In the genomic region with DNA sequence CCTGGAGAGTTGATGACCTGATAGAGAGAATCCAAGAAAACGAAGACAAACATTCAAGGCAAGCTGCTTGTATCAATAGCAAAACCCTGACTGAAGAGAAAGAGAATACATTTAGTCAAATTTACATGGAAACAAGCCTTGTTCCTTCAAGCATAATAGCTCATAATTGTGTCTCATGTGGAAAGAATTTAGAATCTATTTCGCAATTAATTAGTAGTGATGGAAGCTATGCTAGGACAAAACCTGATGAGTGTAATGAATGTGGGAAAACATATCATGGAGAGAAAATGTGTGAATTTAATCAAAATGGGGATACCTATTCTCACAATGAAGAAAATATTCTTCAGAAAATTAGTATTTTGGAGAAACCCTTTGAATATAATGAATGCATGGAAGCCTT, we compare ENCODE assay signal across 15 cellular contexts. TPM values are rescaled to one million over a fixed set of nuclear protein-coding genes. Genes with fewer than 3 reads are reported as not detected.
DNase-seq lines count a peak whose midpoint lies in the region; ATAC-seq, FAIRE-seq and TF ChIP-seq lines count a peak whose summit lies in the region.
"Had no signal": no experiment of that assay in that cellular context is flagged by ENCODE, and none has a peak within 500 bp of the region (broad histone marks: within the 10 kb centered on the region; RNA-seq: fewer than 3 reads in every experiment).

No MANE protein-coding gene starts in this region.

- FAIRE-seq in A549 (lab: Jason Lieb, UNC) (peak; percentile 36), bronchial epithelial cell (lab: Jason Lieb, UNC) (no peak)

- no peak for TF ChIP-seq RAD21 in A549 (conservative IDR thresholded peaks at IDR 0.05 in 1 of 2, IDR thresholded peaks at IDR 0.05 in 1 of 2)

- H3K14ac ChIP-seq in mesenchymal stem cell (ENCODE audit: low read length in 2 of 2): no peak overlapping the region

- no peak overlapping the region for H2BK15ac ChIP-seq in mesenchymal stem cell (ENCODE audit: low read depth, poor library complexity, severe bottlenecking)

- no peak overlapping the region for H3K27ac Mint-ChIP-seq in activated CD8-positive, alpha-beta memory T cell treated with anti-CD3 and anti-CD28 coated beads, Interleukin-2, amount 10 ng/mL, durations not matched to agents 7 days and 5 days
- H3K27ac Mint-ChIP-seq: H9 had no signal

- no peak overlapping the region for H3K4me3 ChIP-seq in A549
- no peak overlapping the region for H3K4me3 ChIP-seq in GM23248
- no peak overlapping the region for H3K4me3 ChIP-seq in bronchial epithelial cell (ENCODE audit: low read depth, low read length)
- H3K4me3 ChIP-seq in mesenchymal stem cell (ENCODE audit: insufficient read depth in 1 of 2, low read depth in 1 of 2, low read length in 2 of 2): peak overlapping the region in 1 of 2 experiments; percentile 75
- H3K4me3 ChIP-seq: gastroesophageal sphincter, lung, upper lobe of left lung had no signal

- no peaks in the 10 kb centered on the region for H3K27me3 Mint-ChIP-seq in activated CD8-positive, alpha-beta memory T cell treated with anti-CD3 and anti-CD28 coated beads, Interleukin-2, amount 10 ng/mL, durations not matched to agents 7 days and 5 days

- no peak overlapping the region for H2BK12ac ChIP-seq in mesenchymal stem cell (ENCODE audit: low read length in 2 of 2)

- H4K91ac ChIP-seq in mesenchymal stem cell (ENCODE audit: low read length): no peak overlapping the region

- H3K9me2 ChIP-seq in GM23248 (ENCODE audit: insufficient read depth): no peaks in the 10 kb centered on the region

- TF ChIP-seq CTCF in A549 (IDR thresholded peaks at IDR 0.05) (no peak), bronchial epithelial cell (IDR thresholded peaks at IDR 0.05; ENCODE audit: insufficient read depth, low read length, severe bottlenecking) (no peak)

- peaks cover 42% of the 10 kb centered on the region for H3F3A ChIP-seq in GM23248 (ENCODE audit: insufficient read depth)

- POLR2A ChIA-PET in A549 (lab: Yijun Ruan, JAX): no interaction called here

- H3K27ac ChIP-seq in A549: no peak overlapping the region
- no peak overlapping the region for H3K27ac ChIP-seq in GM23248
- H3K27ac ChIP-seq in mesenchymal stem cell (ENCODE audit: low read length, poor library complexity, severe bottlenecking): no peak overlapping the region
- H3K27ac ChIP-seq: gastroesophageal sphincter, upper lobe of left lung had no signal

- H3K23ac ChIP-seq in mesenchymal stem cell (ENCODE audit: low read length in 2 of 2): no peak overlapping the region

- H3K36me3 Mint-ChIP-seq in activated CD8-positive, alpha-beta memory T cell treated with anti-CD3 and anti-CD28 coated beads, Interleukin-2, amount 10 ng/mL, durations not matched to agents 7 days and 5 days: peaks cover 98% of the 10 kb centered on the region

- H3K4ac ChIP-seq in mesenchymal stem cell (ENCODE audit: low read depth in 1 of 2, low read length in 2 of 2): no peak overlapping the region

- H2BK5ac ChIP-seq in mesenchymal stem cell (ENCODE audit: low read depth, low read length, poor library complexity, severe bottlenecking): no peak overlapping the region

- no peak overlapping the region for H3K18ac ChIP-seq in mesenchymal stem cell (ENCODE audit: low read depth in 1 of 2, low read length in 2 of 2)

- DNase-seq in A549 (ENCODE audit: low read depth in 1 of 2, low spot score in 1 of 2) (no peak), GM23248 (peak; percentile 16), bronchial epithelial cell (ENCODE audit: low read depth) (peak; percentile 52), mesenchymal stem cell (peak; percentile 13)
- DNase-seq in activated CD8-positive, alpha-beta memory T cell treated with anti-CD3 and anti-CD28 coated beads, Interleukin-2, amount 10 ng/mL, durations not matched to agents 7 days and 5 days: no peak
- DNase-seq: anterior cingulate cortex, H9, NCI-H1436 treated with DMSO at 0.1 percent for 48 hours, NCI-H524 treated with DMSO at 0.1 percent for 48 hours, upper lobe of left lung had no signal

- H3K9ac ChIP-seq in GM23248: no peak overlapping the region
- no peak overlapping the region for H3K9ac ChIP-seq in mesenchymal stem cell (ENCODE audit: low read length)

- no peak overlapping the region for H3K4me3 Mint-ChIP-seq in activated CD8-positive, alpha-beta memory T cell treated with anti-CD3 and anti-CD28 coated beads, Interleukin-2, amount 10 ng/mL, durations not matched to agents 7 days and 5 days
- H3K4me3 Mint-ChIP-seq: H9 had no signal

- WGBS in A549 (ENCODE audit: missing lambda C conversion rate): 84% methylated on average over 2 of the region's 2 CpGs
- WGBS in GM23248 (ENCODE audit: low coverage in 1 of 2, low lambda C conversion rate in 2 of 2, missing lambda C conversion rate in 2 of 2), 2 experiments: 97 to 98% methylated on average over 2 of the region's 2 CpGs
- WGBS in mesenchymal stem cell: 100% methylated on average over 1 of the region's 2 CpGs

- no peak overlapping the region for H4K8ac ChIP-seq in mesenchymal stem cell (ENCODE audit: low read length)

- peaks cover 65% of the 10 kb centered on the region for H3K9me3 Mint-ChIP-seq in activated CD8-positive, alpha-beta memory T cell treated with anti-CD3 and anti-CD28 coated beads, Interleukin-2, amount 10 ng/mL, durations not matched to agents 7 days and 5 days (ENCODE audit: low read depth)

- no peak overlapping the region for H2AFZ ChIP-seq in GM23248
- no peak overlapping the region for H2AFZ ChIP-seq in mesenchymal stem cell (ENCODE audit: low read depth, low read length)

- in situ Hi-C loops in GM23248 (cut with MboI): no loop called here

- peaks cover 2% of the 10 kb centered on the region for H3K79me1 ChIP-seq in mesenchymal stem cell (replicated peaks; ENCODE audit: low read length, poor library complexity, severe bottlenecking)

- no peaks in the 10 kb centered on the region for H3K4me1 Mint-ChIP-seq in activated CD8-positive, alpha-beta memory T cell treated with anti-CD3 and anti-CD28 coated beads, Interleukin-2, amount 10 ng/mL, durations not matched to agents 7 days and 5 days
- H3K4me1 Mint-ChIP-seq: H9 had no signal

- TF ChIP-seq EP300 in A549 (IDR thresholded peaks at IDR 0.05): no peak

- no peak for ATAC-seq in A549
- no peak for ATAC-seq in HG02970 (IDR thresholded peaks at IDR 0.05; ENCODE audit: low FRiP score, unreplicated experiment)
- no peak for ATAC-seq in GM18867 (IDR thresholded peaks at IDR 0.05; ENCODE audit: unreplicated experiment)
- no peak for ATAC-seq in activated CD8-positive, alpha-beta memory T cell treated with anti-CD3 and anti-CD28 coated beads, Interleukin-2, amount 10 ng/mL, durations not matched to agents 7 days and 5 days
- ATAC-seq in HG02571 (IDR thresholded peaks at IDR 0.05; ENCODE audit: unreplicated experiment): no peak
- ATAC-seq: gastroesophageal sphincter had no signal

- peaks cover 98% of the 10 kb centered on the region for H3K36me3 ChIP-seq in GM23248 (ENCODE audit: low read depth)
- peaks cover 12% of the 10 kb centered on the region for H3K36me3 ChIP-seq in bronchial epithelial cell (ENCODE audit: control insufficient read depth, insufficient read depth, low read length)
- peaks cover 27 to 96% of the 10 kb centered on the region in 2 experiments for H3K36me3 ChIP-seq in mesenchymal stem cell (ENCODE audit: control insufficient read depth in 1 of 2, insufficient read depth in 2 of 2, low read depth in 1 of 2, low read length in 2 of 2)

- H3K4me2 ChIP-seq in A549 (no peak overlapping the region), GM23248 (ENCODE audit: unreplicated experiment) (no peak overlapping the region), mesenchymal stem cell (ENCODE audit: low read length, poor library complexity, severe bottlenecking) (no peak overlapping the region)

- TF ChIP-seq POLR2A in A549 (IDR thresholded peaks at IDR 0.05; ENCODE audit: low read length): no peak

- no peak overlapping the region for H2BK120ac ChIP-seq in mesenchymal stem cell (ENCODE audit: low read depth, low read length)

- H2AK5ac ChIP-seq in mesenchymal stem cell (ENCODE audit: low read length, severe bottlenecking): no peak overlapping the region

- H3K9me3 ChIP-seq in A549 (peaks cover 98% of the 10 kb centered on the region), GM23248 (ENCODE audit: low read depth) (peaks cover 41% of the 10 kb centered on the region), mesenchymal stem cell (ENCODE audit: control insufficient read depth, low read length) (peaks cover 100% of the 10 kb centered on the region)

- H3K27me3 ChIP-seq in GM23248 (replicated peaks; ENCODE audit: insufficient read depth) (no peaks in the 10 kb centered on the region), bronchial epithelial cell (ENCODE audit: control insufficient read depth, insufficient read depth, low read length) (no peaks in the 10 kb centered on the region), mesenchymal stem cell (ENCODE audit: control insufficient read depth in 1 of 2, insufficient read depth in 1 of 2, low read length in 2 of 2) (no peaks in the 10 kb centered on the region)
- H3K27me3 ChIP-seq: gastroesophageal sphincter, upper lobe of left lung had no signal

- peaks cover 5% of the 10 kb centered on the region; the same call in 1 of the 2 replicates for H3K79me2 ChIP-seq in GM23248 (ENCODE audit: insufficient read depth)

- H4K20me1 ChIP-seq in GM23248 (ENCODE audit: insufficient read depth): no peaks in the 10 kb centered on the region

- CTCF ChIA-PET in A549 (lab: Yijun Ruan, JAX): no interaction called here
- CTCF ChIA-PET in activated CD8-positive, alpha-beta memory T cell treated with anti-CD3 and anti-CD28 coated beads, Interleukin-2, amount 10 ng/mL, durations not matched to agents 7 days and 5 days (lab: Charles Lee): interaction anchor here (0.8 kb wide), 1 partner anchor 18 kb away, joined by 3 read pairs; no protein-coding TSS in a partner anchor

- H3K4me1 ChIP-seq in A549 (no peaks in the 10 kb centered on the region), GM23248 (ENCODE audit: insufficient read depth) (no peaks in the 10 kb centered on the region), mesenchymal stem cell (ENCODE audit: control insufficient read depth, insufficient read depth, low read depth, low read length) (no peaks in the 10 kb centered on the region)
- H3K4me1 ChIP-seq: gastroesophageal sphincter, upper lobe of left lung had no signal

TF ChIP-seq in A549, 52 proteins besides CTCF, POLR2A, EP300 and RAD21 (continues in another document):
- no peak for TF ChIP-seq NR3C1 (IDR thresholded peaks at IDR 0.05)
- no peak for TF ChIP-seq KDM1A (IDR thresholded peaks at IDR 0.05; ENCODE audit: low read depth)

RNA-seq across cellular contexts. Expression of gene RBAK, which starts 18.0 kb away (rescaled TPM):
- polyA plus RNA-seq in A549 (2011; rRNA removed) (9.5 and 11.2 TPM in 2 replicates), A549 (2017; fragmentation: RNase III; extraction: RNeasy Plus Mini Kit Qiagen cat#74134 plus additional on column Dnase treatment) (6.7 to 7.0 TPM (median 6.8 TPM) in 3 replicates), GM23248 (2016; fragmentation: Nextera tagmentation; extraction: Ambion mirVana) (4.6 and 5.1 TPM in 2 replicates)
- 1.1 and 1.2 TPM in 2 replicates for polyA plus RNA-seq in A549 (2012; cell fraction: cytosol; rRNA removed)
- 2.3 and 3.0 TPM in 2 replicates for polyA plus RNA-seq in A549 (2012; cell fraction: nucleus; rRNA removed)
- polyA minus RNA-seq in A549 (2011; rRNA and poly(A)+ RNA removed): 6.0 and 6.8 TPM in 2 replicates
- total RNA-seq in GM23248 (2014; rRNA removed; shearing (Covaris generic)): 8.4 and 10.6 TPM in 2 replicates
- 10.0 and 10.6 TPM in 2 replicates for total RNA-seq in bronchial epithelial cell
- polyA plus RNA-seq in mesenchymal stem cell (2013, experiment 1 of 2): 4.5 TPM
- 4.3 TPM for polyA plus RNA-seq in mesenchymal stem cell (2013, experiment 2 of 2)
- total RNA-seq in activated CD8-positive, alpha-beta memory T cell treated with anti-CD3 and anti-CD28 coated beads, Interleukin-2, amount 10 ng/mL, durations not matched to agents 7 days and 5 days: 10 to 100 TPM; 11.0 to 11.9 TPM

Comparison
In these comparisons a context has a peak if more than half of its experiments do, and no peak if none do; other contexts are left out.
1. DNase-seq: peak in GM23248 (single experiment), bronchial epithelial cell (single experiment) and mesenchymal stem cell (single experiment); none in A549 (0 of 2) and activated CD8-positive, alpha-beta memory T cell treated with anti-CD3 and anti-CD28 coated beads, Interleukin-2, amount 10 ng/mL, durations not matched to agents 7 days and 5 days (single experiment).